ENCODE assay signal across 8 cellular contexts in the genomic region with DNA sequence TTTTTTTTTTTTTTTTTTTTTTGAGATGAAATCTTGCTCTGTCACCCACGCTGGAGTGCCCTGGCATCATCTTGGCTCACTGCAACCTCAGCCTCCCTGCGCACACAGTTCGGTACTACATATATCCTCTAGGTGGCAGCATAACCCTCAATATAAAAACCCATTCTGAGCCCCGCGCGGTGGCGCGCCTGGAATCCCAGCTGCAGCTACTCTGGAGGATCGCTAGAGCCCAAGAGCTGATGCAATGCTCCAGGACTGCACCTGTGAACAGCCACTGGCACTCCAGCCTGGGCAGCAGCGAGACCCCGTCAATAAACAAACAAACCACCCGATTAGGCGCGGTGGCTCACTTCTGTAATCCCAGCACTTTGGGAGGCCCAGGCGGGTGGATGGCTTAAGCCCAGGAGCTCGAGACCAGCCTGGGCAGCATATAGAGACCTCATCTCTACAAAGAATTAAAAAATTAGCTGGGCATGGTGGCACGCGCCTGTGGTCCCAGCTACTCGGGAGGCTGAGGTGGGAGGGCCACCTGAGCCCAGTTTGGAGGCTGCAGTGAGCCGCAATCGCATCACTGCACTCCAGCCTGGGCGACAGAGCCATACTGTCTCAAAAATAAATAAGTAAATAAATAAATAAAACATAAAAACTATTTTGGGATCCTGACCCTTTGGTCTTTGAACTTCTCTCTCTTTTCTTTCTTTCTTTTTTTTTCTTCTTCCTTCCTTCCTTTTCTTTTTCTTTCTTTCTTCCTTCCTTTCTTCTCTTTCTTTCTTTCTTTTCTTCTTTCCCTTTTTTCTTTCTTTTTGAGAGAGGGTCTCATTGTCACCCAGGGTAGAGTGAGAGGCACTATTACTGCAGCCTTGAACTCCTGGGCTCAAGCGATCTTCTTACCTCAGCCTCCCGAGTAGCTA.
A peak's percentile ranks its signal among the peaks of the same experiment; 100 is the strongest.
DNase-seq lines count a peak whose midpoint lies in the region; ATAC-seq lines count a peak whose summit lies in the region.

No MANE protein-coding gene starts in this region.

- no peaks in the 10 kb centered on the region for H3K9me3 Mint-ChIP-seq in central memory CD8-positive, alpha-beta T cell

- H3K4me1 Mint-ChIP-seq in central memory CD8-positive, alpha-beta T cell: no peaks in the 10 kb centered on the region

- no peaks in the 10 kb centered on the region for H3K36me3 Mint-ChIP-seq in central memory CD8-positive, alpha-beta T cell (ENCODE audit: insufficient read depth)

- H3K27me3 Mint-ChIP-seq in central memory CD8-positive, alpha-beta T cell: peaks cover 41% of the 10 kb centered on the region

- H3K27ac Mint-ChIP-seq in central memory CD8-positive, alpha-beta T cell (ENCODE audit: low read depth): no peak overlapping the region

- peak; percentile 80 for ATAC-seq in GM19023 (IDR thresholded peaks at IDR 0.05; ENCODE audit: unreplicated experiment)
- ATAC-seq in HG03469 (IDR thresholded peaks at IDR 0.05; ENCODE audit: unreplicated experiment): peak; percentile 83
- ATAC-seq in central memory CD8-positive, alpha-beta T cell (replicated peaks; ENCODE audit: extremely low read depth, poor library complexity, severe bottlenecking): peak; percentile 94

- H3K4me3 Mint-ChIP-seq in central memory CD8-positive, alpha-beta T cell: no peak overlapping the region

- DNase-seq in AG08396 (ENCODE audit: low spot score) (peak; percentile 75), NCI-H510A treated with DMSO at 0.1 percent for 48 hours (lab: John Stamatoyannopoulos, UW) (peak; percentile 98), kidney glomerular epithelial cell (lab: John Stamatoyannopoulos, UW) (peak; percentile 92)
- DNase-seq in activated CD4-positive, alpha-beta T cell treated with anti-CD3 and anti-CD28 coated beads for 24 hours (ENCODE audit: low read depth in 2 of 2): peak; percentile 59 to 60
- peak; percentile 57 to 63 for DNase-seq in central memory CD8-positive, alpha-beta T cell (ENCODE audit: low spot score in 2 of 2)
- DNase-seq in stimulated activated CD4-positive, alpha-beta T cell treated with anti-CD3 and anti-CD28 coated beads, Interleukin-2, amount 100 ng/mL, for 4 hours (ENCODE audit: low read depth): peak; percentile 64

Comparison
In these comparisons a context has a peak if more than half of its experiments do, and no peak if none do; other contexts are left out.
1. Peak in every context shown above with its lines: DNase-seq and ATAC-seq.